Comparison of ENCODE assay signal across 1 cellular context in genomic region chr12:113228394-113229028, GRCh38.
A peak's percentile ranks its signal among the peaks of the same experiment; 100 is the strongest.
TF ChIP-seq lines count a peak whose summit lies in the region.

No MANE protein-coding gene starts in this region.

TF ChIP-seq in HepG2, 621 proteins besides CTCF, POLR2A, EP300 and RAD21:
- TF ChIP-seq ZNF768 (CRISPR knock-in tag; IDR thresholded peaks at IDR 0.05) (peak; percentile 92), ZMYM3 (CRISPR knock-in tag; IDR thresholded peaks at IDR 0.05) (peak; percentile 74; the same call in 1 of the 2 replicates), POGZ (CRISPR knock-in tag; IDR thresholded peaks at IDR 0.05) (no peak)
